11 cellular contexts compared by ENCODE assay signal in genomic region chr13:99995503-99996176, GRCh38. TPM values are rescaled to one million over a fixed set of nuclear protein-coding genes. Genes with fewer than 3 reads are reported as not detected.
DNase-seq lines count a peak whose midpoint lies in the region; ATAC-seq lines count a peak whose summit lies in the region.
"Had no signal": no experiment of that assay in that cellular context is flagged by ENCODE, and none has a peak within 500 bp of the region (broad histone marks: within the 10 kb centered on the region; RNA-seq: fewer than 3 reads in every experiment).

No MANE protein-coding gene starts in this region.

- ATAC-seq in HG03571 (IDR thresholded peaks at IDR 0.05; ENCODE audit: unreplicated experiment) (no peak), esophagus mucosa (no peak), HG03457 (IDR thresholded peaks at IDR 0.05; ENCODE audit: unreplicated experiment) (no peak)
- ATAC-seq: left ventricle myocardium superior had no signal

- peaks cover 64% of the 10 kb centered on the region for H3K4me1 ChIP-seq in HUES48 (ENCODE audit: control insufficient read depth, insufficient read depth, low read length)

- DNase-seq in DMS79 treated with DMSO at 0.1 percent for 48 hours (lab: John Stamatoyannopoulos, UW) (peak; percentile 82), DMS79 (lab: John Stamatoyannopoulos, UW) (no peak), astrocyte of the hippocampus (ENCODE audit: low read depth, low spot score) (peak; percentile 59), left kidney (ENCODE audit: low read depth, low spot score) (peak; percentile 71)
- DNase-seq: activated naive CD4-positive, alpha-beta T cell treated with anti-CD3 and anti-CD28 coated beads, Interleukin-2, amount 10 ng/mL, durations not matched to agents 7 days and 5 days; left ventricle myocardium superior had no signal

- H3K9ac ChIP-seq in HUES48 (ENCODE audit: low read depth, low read length), result no peak overlapping the region

- H3K36me3 ChIP-seq in HUES48 (ENCODE audit: control insufficient read depth, insufficient read depth, low read length), result no peaks in the 10 kb centered on the region

- no peaks in the 10 kb centered on the region for H3K9me3 ChIP-seq in HUES48 (ENCODE audit: control insufficient read depth, insufficient read depth, low read length)

- no peak overlapping the region for H3K27ac ChIP-seq in HUES48 (ENCODE audit: low read depth, low read length)

- H3K4me3 ChIP-seq in HUES48 (ENCODE audit: low read depth, low read length), result peak overlapping the region; percentile 58

- H3K27me3 ChIP-seq in HUES48 (ENCODE audit: control insufficient read depth, insufficient read depth, low read length), result peaks cover 72% of the 10 kb centered on the region

RNA-seq across cellular contexts. Expression of gene ZIC2, which starts 14.1 kb away (rescaled TPM):
- total RNA-seq in esophagus mucosa, result 0.04 TPM
- total RNA-seq: left ventricle myocardium superior, skeletal muscle tissue had no signal

RNA-seq across cellular contexts. Expression of gene ZIC5, which starts 24.1 kb away (rescaled TPM):
- total RNA-seq in esophagus mucosa, result not detected
- total RNA-seq: left ventricle myocardium superior, skeletal muscle tissue had no signal
